In the genomic region with DNA sequence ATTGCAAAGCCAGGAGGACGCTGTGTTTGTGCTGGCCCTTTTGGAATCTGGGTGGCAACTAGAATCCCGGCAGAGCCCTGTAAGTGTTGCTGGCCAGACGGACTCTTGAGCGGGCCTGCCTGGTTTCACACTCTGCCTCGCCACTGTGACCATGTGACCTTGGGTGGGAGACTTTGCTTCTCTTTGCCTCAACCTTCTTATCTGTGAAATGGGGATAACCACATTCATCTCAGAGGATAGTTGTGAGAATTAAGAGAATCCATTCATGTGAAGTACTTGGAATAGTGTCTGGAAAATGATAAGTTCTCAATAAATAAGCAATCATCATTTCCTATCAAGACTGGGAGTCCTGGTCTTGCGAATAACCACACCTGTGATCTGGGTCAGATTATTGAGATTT, we compare ENCODE assay signal across 30 cellular contexts.
"Had no signal": no experiment of that assay in that cellular context is flagged by ENCODE, and none has a peak within 500 bp of the region (broad histone marks: within the 10 kb centered on the region; RNA-seq: fewer than 3 reads in every experiment).

No MANE protein-coding gene starts in this region.

- H3K27me3 ChIP-seq: ascending aorta, brain microvascular endothelial cell, foreskin keratinocyte had no signal

- H3K27ac ChIP-seq: ascending aorta, brain microvascular endothelial cell had no signal

- DNase-seq: activated CD4-positive, alpha-beta memory T cell treated with anti-CD3 and anti-CD28 coated beads, Interleukin-2, amount 10 ng/mL, durations not matched to agents 7 days and 5 days; activated CD4-positive, alpha-beta T cell treated with anti-CD3 and anti-CD28 coated beads for 36 hours; activated CD4-positive, alpha-beta T cell treated with anti-CD3 and anti-CD28 coated beads, Interleukin-2, amount 10 ng/mL, durations not matched to agents 7 days and 5 days; activated CD4-positive, alpha-beta T cell treated with anti-CD3 and anti-CD28 coated beads, Interleukin-2, amount 50 U/mL, for 4 hours; activated CD4-positive, CD25-positive, alpha-beta regulatory T cell; activated CD4-positive, CD25-positive, alpha-beta regulatory T cell treated with anti-CD3 and anti-CD28 coated beads, Interleukin-2, amount 50 U/mL, for 72 hours; activated CD8-positive, alpha-beta memory T cell treated with anti-CD3 and anti-CD28 coated beads, Interleukin-2, amount 50 U/mL, for 48 hours; activated gamma-delta T cell; activated naive CD4-positive, alpha-beta T cell; activated naive CD4-positive, alpha-beta T cell treated with anti-CD3 and anti-CD28 coated beads, Interleukin-2, amount 10 ng/mL, durations not matched to agents 7 days and 5 days; activated naive CD8-positive, alpha-beta T cell treated with anti-CD3 and anti-CD28 coated beads, Interleukin-2, amount 10 ng/mL, durations not matched to agents 7 days and 5 days; activated T-cell treated with anti-CD3 and anti-CD28 coated beads for 4 hours; activated T-cell treated with anti-CD3 and anti-CD28 coated beads, Interleukin-2, amount 50 U/mL, for 24 hours; activated T-cell treated with anti-CD3 and anti-CD28 coated beads, Interleukin-2, amount 50 U/mL, for 72 hours; brain microvascular endothelial cell; cortex of kidney; dermis blood vessel endothelial cell; effector CD4-positive, alpha-beta T cell; effector memory CD8-positive, alpha-beta T cell; erythroblast; foreskin keratinocyte; gastrocnemius medialis; glutamatergic neuron; T-helper 2 cell had no signal

- ATAC-seq: activated CD4-positive, alpha-beta T cell treated with anti-CD3 and anti-CD28 coated beads for 36 hours; activated naive CD4-positive, alpha-beta T cell treated with anti-CD3 and anti-CD28 coated beads, Interleukin-2, amount 50 U/mL, for 72 hours; activated T-cell treated with anti-CD3 and anti-CD28 coated beads, Interleukin-2, amount 50 U/mL, for 72 hours; effector memory CD8-positive, alpha-beta T cell; foreskin keratinocyte; gastrocnemius medialis had no signal

- H3K9me3 ChIP-seq: ascending aorta, esophagus muscularis mucosa, gastrocnemius medialis had no signal

- H3K4me3 Mint-ChIP-seq: activated CD4-positive, alpha-beta memory T cell treated with anti-CD3 and anti-CD28 coated beads, Interleukin-2, amount 10 ng/mL, durations not matched to agents 7 days and 5 days; activated CD4-positive, alpha-beta T cell treated with anti-CD3 and anti-CD28 coated beads for 36 hours; activated CD4-positive, alpha-beta T cell treated with anti-CD3 and anti-CD28 coated beads, Interleukin-2, amount 10 ng/mL, durations not matched to agents 7 days and 5 days; activated naive CD4-positive, alpha-beta T cell treated with anti-CD3 and anti-CD28 coated beads, Interleukin-2, amount 10 ng/mL, durations not matched to agents 7 days and 5 days; activated naive CD8-positive, alpha-beta T cell treated with anti-CD3 and anti-CD28 coated beads, Interleukin-2, amount 10 ng/mL, durations not matched to agents 7 days and 5 days; activated T-cell treated with anti-CD3 and anti-CD28 coated beads, Interleukin-2, amount 50 U/mL, for 24 hours; activated T-cell treated with anti-CD3 and anti-CD28 coated beads, Interleukin-2, amount 50 U/mL, for 72 hours; central memory CD8-positive, alpha-beta T cell; effector memory CD8-positive, alpha-beta T cell had no signal

- H3K9me3 Mint-ChIP-seq: activated CD4-positive, alpha-beta memory T cell treated with anti-CD3 and anti-CD28 coated beads, Interleukin-2, amount 10 ng/mL, durations not matched to agents 7 days and 5 days; activated CD4-positive, alpha-beta T cell treated with anti-CD3 and anti-CD28 coated beads, Interleukin-2, amount 10 ng/mL, durations not matched to agents 7 days and 5 days; activated naive CD4-positive, alpha-beta T cell treated with anti-CD3 and anti-CD28 coated beads, Interleukin-2, amount 10 ng/mL, durations not matched to agents 7 days and 5 days; activated naive CD4-positive, alpha-beta T cell treated with anti-CD3 and anti-CD28 coated beads, Interleukin-2, amount 50 U/mL, for 72 hours; activated naive CD8-positive, alpha-beta T cell treated with anti-CD3 and anti-CD28 coated beads, Interleukin-2, amount 10 ng/mL, durations not matched to agents 7 days and 5 days; activated T-cell treated with anti-CD3 and anti-CD28 coated beads, Interleukin-2, amount 50 U/mL, for 24 hours; activated T-cell treated with anti-CD3 and anti-CD28 coated beads, Interleukin-2, amount 50 U/mL, for 72 hours; central memory CD8-positive, alpha-beta T cell; effector memory CD8-positive, alpha-beta T cell had no signal

- H3K36me3 ChIP-seq: ascending aorta, brain microvascular endothelial cell, esophagus muscularis mucosa, gastrocnemius medialis had no signal

- H3K4me1 Mint-ChIP-seq: activated CD4-positive, alpha-beta memory T cell treated with anti-CD3 and anti-CD28 coated beads, Interleukin-2, amount 10 ng/mL, durations not matched to agents 7 days and 5 days; activated CD4-positive, alpha-beta T cell treated with anti-CD3 and anti-CD28 coated beads for 36 hours; activated CD4-positive, alpha-beta T cell treated with anti-CD3 and anti-CD28 coated beads, Interleukin-2, amount 10 ng/mL, durations not matched to agents 7 days and 5 days; activated naive CD4-positive, alpha-beta T cell treated with anti-CD3 and anti-CD28 coated beads, Interleukin-2, amount 10 ng/mL, durations not matched to agents 7 days and 5 days; activated naive CD8-positive, alpha-beta T cell treated with anti-CD3 and anti-CD28 coated beads, Interleukin-2, amount 10 ng/mL, durations not matched to agents 7 days and 5 days; central memory CD8-positive, alpha-beta T cell had no signal

- H3K4me1 ChIP-seq: ascending aorta had no signal

- H3K4me3 ChIP-seq: ascending aorta, esophagus muscularis mucosa, gastrocnemius medialis had no signal

- H3K27ac Mint-ChIP-seq: activated CD4-positive, alpha-beta memory T cell treated with anti-CD3 and anti-CD28 coated beads, Interleukin-2, amount 10 ng/mL, durations not matched to agents 7 days and 5 days; activated CD4-positive, alpha-beta T cell treated with anti-CD3 and anti-CD28 coated beads for 36 hours; activated CD4-positive, alpha-beta T cell treated with anti-CD3 and anti-CD28 coated beads, Interleukin-2, amount 10 ng/mL, durations not matched to agents 7 days and 5 days; activated naive CD4-positive, alpha-beta T cell treated with anti-CD3 and anti-CD28 coated beads, Interleukin-2, amount 10 ng/mL, durations not matched to agents 7 days and 5 days; activated naive CD4-positive, alpha-beta T cell treated with anti-CD3 and anti-CD28 coated beads, Interleukin-2, amount 50 U/mL, for 72 hours; activated naive CD8-positive, alpha-beta T cell treated with anti-CD3 and anti-CD28 coated beads, Interleukin-2, amount 10 ng/mL, durations not matched to agents 7 days and 5 days; activated T-cell treated with anti-CD3 and anti-CD28 coated beads, Interleukin-2, amount 50 U/mL, for 24 hours; activated T-cell treated with anti-CD3 and anti-CD28 coated beads, Interleukin-2, amount 50 U/mL, for 72 hours; effector memory CD8-positive, alpha-beta T cell had no signal

- H3K36me3 Mint-ChIP-seq: activated naive CD4-positive, alpha-beta T cell treated with anti-CD3 and anti-CD28 coated beads, Interleukin-2, amount 10 ng/mL, durations not matched to agents 7 days and 5 days; activated naive CD4-positive, alpha-beta T cell treated with anti-CD3 and anti-CD28 coated beads, Interleukin-2, amount 50 U/mL, for 72 hours; activated naive CD8-positive, alpha-beta T cell treated with anti-CD3 and anti-CD28 coated beads, Interleukin-2, amount 10 ng/mL, durations not matched to agents 7 days and 5 days had no signal

- FAIRE-seq: bronchial epithelial cell, colon had no signal
